17 cellular contexts compared by ENCODE assay signal in genomic region chr2:55761526-55761925, GRCh38.
DNase-seq lines count a peak whose midpoint lies in the region; ATAC-seq and TF ChIP-seq lines count a peak whose summit lies in the region.
"Had no signal": no experiment of that assay in that cellular context is flagged by ENCODE, and none has a peak within 500 bp of the region (broad histone marks: within the 10 kb centered on the region; RNA-seq: fewer than 3 reads in every experiment).

No MANE protein-coding gene starts in this region.

- H3K27me3 ChIP-seq in body of pancreas = no peaks in the 10 kb centered on the region

- H3K27ac ChIP-seq in body of pancreas = no peak overlapping the region
- H3K27ac ChIP-seq: RWPE1 had no signal

- 62 to 75% methylated on average over 2 of the region's 2 CpGs for WGBS in body of pancreas, 2 donors

- intact Hi-C loops in body of pancreas (cut with DNase I) = loop anchor here (10.0 kb wide), 1 partner anchor 193 kb away; no protein-coding TSS in a partner anchor

- H3K4me3 ChIP-seq in body of pancreas (no peak overlapping the region), fibroblast of the aortic adventitia (ENCODE audit: low read depth, low read length) (no peak overlapping the region)

- TF ChIP-seq CTCF in body of pancreas (IDR thresholded peaks at IDR 0.05) (no peak), fibroblast of the aortic adventitia (IDR thresholded peaks at IDR 0.05; ENCODE audit: insufficient read depth, low read length) (no peak)

- DNase-seq in EH (ENCODE audit: low read depth) (peak; percentile 84), body of pancreas (no peak), fibroblast of the aortic adventitia (ENCODE audit: low read depth) (peak; percentile 62), renal cortical epithelial cell (ENCODE audit: low read depth) (peak; percentile 59), globus pallidus (ENCODE audit: low spot score) (no peak), NCI-H1417 (lab: John Stamatoyannopoulos, UW) (no peak)
- no peak for DNase-seq in stimulated activated CD4-positive, alpha-beta T cell treated with anti-CD3 and anti-CD28 coated beads, Interleukin-12 subunit alpha, Interleukin-12 subunit beta, amount 100 ng/mL, for 4 hours
- DNase-seq: activated effector memory CD4-positive, alpha-beta T cell treated with Interleukin-2 at 50 U/mL for 16 hours; amygdala; GF-D8; midbrain; NCI-H1092 treated with DMSO at 0.1 percent for 48 hours; NCI-H2171; occipital lobe; stimulated activated naive CD8-positive, alpha-beta T cell treated with anti-CD3 and anti-CD28 coated beads, Interleukin-15, Interleukin-2, amounts not matched to agents 100 U/mL and 50 U/mL, for 24 hours had no signal

- no peaks in the 10 kb centered on the region for H3K4me1 ChIP-seq in body of pancreas

- H3K36me3 ChIP-seq in body of pancreas (replicated peaks in 1 of 2; ENCODE audit: insufficient read depth in 1 of 2, low read depth in 2 of 2) = no peaks in the 10 kb centered on the region

- TF ChIP-seq POLR2A in body of pancreas (IDR thresholded peaks at IDR 0.05) = no peak

- H3K9me3 ChIP-seq in body of pancreas = no peaks in the 10 kb centered on the region

- peak; percentile 35 for ATAC-seq in body of pancreas
- ATAC-seq in GM21515 (IDR thresholded peaks at IDR 0.05; ENCODE audit: unreplicated experiment) = no peak
- ATAC-seq: stimulated activated naive CD8-positive, alpha-beta T cell treated with anti-CD3 and anti-CD28 coated beads, Interleukin-15, Interleukin-2, amounts not matched to agents 100 U/mL and 50 U/mL, for 24 hours had no signal

Comparison
In these comparisons a context has a peak if more than half of its experiments do, and no peak if none do; other contexts are left out.
1. DNase-seq: peak in EH (single experiment), fibroblast of the aortic adventitia (single experiment) and renal cortical epithelial cell (single experiment); none in body of pancreas (0 of 4), globus pallidus (single experiment), stimulated activated CD4-positive, alpha-beta T cell treated with anti-CD3 and anti-CD28 coated beads, Interleukin-12 subunit alpha, Interleukin-12 subunit beta, amount 100 ng/mL, for 4 hours (single experiment) and NCI-H1417 (0 of 3).